In the genomic region with DNA sequence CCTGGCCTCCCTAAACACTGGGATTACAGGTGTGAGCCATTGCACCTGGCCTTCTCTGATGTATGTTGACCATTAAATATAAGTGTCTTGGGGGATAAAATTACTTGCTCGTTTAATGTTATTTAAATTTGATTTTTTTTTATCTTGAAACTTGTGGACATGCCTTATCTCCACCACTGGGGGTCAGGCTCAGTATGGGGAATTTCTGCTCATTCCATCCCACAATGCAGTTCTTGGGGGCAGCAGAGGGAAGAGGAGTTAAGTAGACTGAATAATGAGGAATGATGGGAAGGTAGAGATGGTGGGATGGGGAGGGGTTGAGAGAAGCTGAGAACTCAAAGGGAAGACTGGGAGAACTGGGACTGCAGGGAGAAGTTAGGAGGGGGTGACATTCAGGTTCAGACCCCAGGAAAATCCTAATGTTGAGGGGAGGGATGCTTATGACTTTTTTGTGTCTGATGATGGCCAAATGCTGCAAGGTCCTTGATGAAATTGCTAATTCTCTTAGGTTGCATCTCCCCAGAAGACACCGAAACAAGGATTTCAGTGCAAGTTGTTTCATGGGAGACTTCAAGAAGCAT, we compare ENCODE assay signal across 9 cellular contexts.
DNase-seq lines count a peak whose midpoint lies in the region; ATAC-seq, FAIRE-seq and TF ChIP-seq lines count a peak whose summit lies in the region.
"Had no signal": no experiment of that assay in that cellular context is flagged by ENCODE, and none has a peak within 500 bp of the region (broad histone marks: within the 10 kb centered on the region; RNA-seq: fewer than 3 reads in every experiment).

No MANE protein-coding gene starts in this region.

- POLR2A ChIA-PET in A549 (lab: Yijun Ruan, JAX) = no interaction called here

- H3K27ac ChIP-seq in A549 = no peak overlapping the region
- no peak overlapping the region for H3K27ac ChIP-seq in GM23248
- no peak overlapping the region for H3K27ac ChIP-seq in Peyer's patch
- no peak overlapping the region for H3K27ac ChIP-seq in stomach
- H3K27ac ChIP-seq: vagina had no signal

- H3K4me1 ChIP-seq in A549 (no peaks in the 10 kb centered on the region), GM23248 (ENCODE audit: insufficient read depth) (no peaks in the 10 kb centered on the region), Peyer's patch (peaks cover 0 to 7% (median 0%) of the 10 kb centered on the region in 4 donors), stomach (peaks cover 0 to 12% (median 3%) of the 10 kb centered on the region in 4 donors)
- H3K4me1 ChIP-seq: vagina had no signal

- H3K4me2 ChIP-seq in A549 (no peak overlapping the region), GM23248 (ENCODE audit: unreplicated experiment) (no peak overlapping the region)

- no peaks in the 10 kb centered on the region for H3K79me2 ChIP-seq in GM23248 (ENCODE audit: insufficient read depth)

- no peak overlapping the region for H3K9ac ChIP-seq in GM23248

- no peak for TF ChIP-seq EP300 in A549 (IDR thresholded peaks at IDR 0.05)
- no peak for TF ChIP-seq EP300 in stomach (IDR thresholded peaks at IDR 0.05)

- no peak overlapping the region for H3K27ac Mint-ChIP-seq in stimulated activated naive CD8-positive, alpha-beta T cell treated with anti-CD3 and anti-CD28 coated beads, Interleukin-15, amount 100 ng/mL, for 72 hours

- H3K9me3 ChIP-seq in A549 (peaks cover 7% of the 10 kb centered on the region; the same call in 2 of the 3 replicates), GM23248 (ENCODE audit: low read depth) (peaks cover 3% of the 10 kb centered on the region), Peyer's patch (no peaks in the 10 kb centered on the region), stomach (peaks cover 0 to 25% (median 11%) of the 10 kb centered on the region in 4 donors)

- in situ Hi-C loops in GM23248 (cut with MboI) = loop anchor here (10.0 kb wide), 1 partner anchor 650 kb away; no protein-coding TSS in a partner anchor

- H3K36me3 ChIP-seq in GM23248 (ENCODE audit: low read depth) (no peaks in the 10 kb centered on the region), Peyer's patch (no peaks in the 10 kb centered on the region), stomach (no peaks in the 10 kb centered on the region)
- H3K36me3 ChIP-seq: vagina had no signal

- DNase-seq in A549 (ENCODE audit: low read depth in 1 of 2, low spot score in 1 of 2) = peak; percentile 14 to 61
- DNase-seq in GM23248 = peak; percentile 70
- DNase-seq in Peyer's patch = no peak
- peak; percentile 80 for DNase-seq in fibroblast of the aortic adventitia (ENCODE audit: low read depth)
- no peak for DNase-seq in stomach
- DNase-seq in activated gamma-delta T cell treated with Interleukin-2 at 50 U/mL for 16 hours = no peak
- no peak for DNase-seq in stimulated activated naive CD8-positive, alpha-beta T cell treated with anti-CD3 and anti-CD28 coated beads, Interleukin-15, amount 100 ng/mL, for 72 hours
- DNase-seq in NCI-H446 treated with DMSO at 0.1 percent for 48 hours (lab: John Stamatoyannopoulos, UW) = no peak

- no peaks in the 10 kb centered on the region for H4K20me1 ChIP-seq in GM23248 (ENCODE audit: insufficient read depth)

- H2AFZ ChIP-seq in GM23248 = no peak overlapping the region

- H3K4me3 ChIP-seq in A549 = no peak overlapping the region
- H3K4me3 ChIP-seq in GM23248 = no peak overlapping the region
- no peak overlapping the region for H3K4me3 ChIP-seq in Peyer's patch
- H3K4me3 ChIP-seq in fibroblast of the aortic adventitia (ENCODE audit: low read depth, low read length) = no peak overlapping the region
- H3K4me3 ChIP-seq in stomach = no peak overlapping the region
- H3K4me3 ChIP-seq: vagina had no signal

- ATAC-seq in A549 = peak; percentile 34 to 68; a peak in 2 of 6 replicates
- ATAC-seq in stimulated activated naive CD8-positive, alpha-beta T cell treated with anti-CD3 and anti-CD28 coated beads, Interleukin-15, amount 100 ng/mL, for 72 hours = no peak

- WGBS in A549 (ENCODE audit: missing lambda C conversion rate) = 46% methylated on average over 2 of the region's 2 CpGs
- WGBS in GM23248 (ENCODE audit: low coverage in 1 of 2, low lambda C conversion rate in 2 of 2, missing lambda C conversion rate in 2 of 2), 2 experiments = 50% methylated on average over 2 of the region's 2 CpGs
- WGBS in stomach, 5 donors = 48 to 53% (median 50%) methylated on average over 2 of the region's 2 CpGs

- H3K27me3 ChIP-seq in GM23248 (replicated peaks; ENCODE audit: insufficient read depth) = peaks cover 25% of the 10 kb centered on the region
- no peaks in the 10 kb centered on the region for H3K27me3 ChIP-seq in Peyer's patch
- H3K27me3 ChIP-seq in stomach = no peaks in the 10 kb centered on the region
- H3K27me3 ChIP-seq: vagina had no signal

- H3K4me1 Mint-ChIP-seq in stimulated activated naive CD8-positive, alpha-beta T cell treated with anti-CD3 and anti-CD28 coated beads, Interleukin-15, amount 100 ng/mL, for 72 hours = peaks cover 6% of the 10 kb centered on the region

- H3K9me2 ChIP-seq in GM23248 (ENCODE audit: insufficient read depth) = no peaks in the 10 kb centered on the region

- CTCF ChIA-PET in A549 (lab: Yijun Ruan, JAX) = interaction anchor here (1.0 kb wide), 1 partner anchor 9 kb away, joined by 3 read pairs; no protein-coding TSS in a partner anchor

- FAIRE-seq in A549 (lab: Jason Lieb, UNC) = no peak

- peak; percentile 75 to 83 for TF ChIP-seq RAD21 in A549 (conservative IDR thresholded peaks at IDR 0.05 in 1 of 2, IDR thresholded peaks at IDR 0.05 in 1 of 2)

- TF ChIP-seq POLR2A in A549 (IDR thresholded peaks at IDR 0.05; ENCODE audit: low read length) (no peak), Peyer's patch (IDR thresholded peaks at IDR 0.05) (no peak), stomach (IDR thresholded peaks at IDR 0.05) (no peak)

- H3F3A ChIP-seq in GM23248 (ENCODE audit: insufficient read depth) = no peaks in the 10 kb centered on the region

- no peak overlapping the region for H3K4me3 Mint-ChIP-seq in stimulated activated naive CD8-positive, alpha-beta T cell treated with anti-CD3 and anti-CD28 coated beads, Interleukin-15, amount 100 ng/mL, for 72 hours

- TF ChIP-seq CTCF in A549 (IDR thresholded peaks at IDR 0.05) = peak; percentile 52
- TF ChIP-seq CTCF in Peyer's patch (IDR thresholded peaks at IDR 0.05) = peak in 4 of 6 experiments; percentile 21 to 64 (median 54)
- TF ChIP-seq CTCF in fibroblast of the aortic adventitia (IDR thresholded peaks at IDR 0.05; ENCODE audit: insufficient read depth, low read length) = peak; percentile 73
- peak in 5 of 7 experiments; percentile 21 to 68 (median 48) for TF ChIP-seq CTCF in stomach (IDR thresholded peaks at IDR 0.05)

- intact Hi-C loops in stomach (cut with DNase I; ENCODE audit: low total_unique reads) = no loop called here

- H3K27me3 Mint-ChIP-seq in stimulated activated naive CD8-positive, alpha-beta T cell treated with anti-CD3 and anti-CD28 coated beads, Interleukin-15, amount 100 ng/mL, for 72 hours = peaks cover 12% of the 10 kb centered on the region

- peaks cover 0 to 8% of the 10 kb centered on the region in 2 donors for H3K9me3 Mint-ChIP-seq in stimulated activated naive CD8-positive, alpha-beta T cell treated with anti-CD3 and anti-CD28 coated beads, Interleukin-15, amount 100 ng/mL, for 72 hours

TF ChIP-seq in A549, 52 proteins besides CTCF, POLR2A, EP300 and RAD21:
- TF ChIP-seq SMC3 (IDR thresholded peaks at IDR 0.05) = peak; percentile 51
- TF ChIP-seq, protein P1, sequence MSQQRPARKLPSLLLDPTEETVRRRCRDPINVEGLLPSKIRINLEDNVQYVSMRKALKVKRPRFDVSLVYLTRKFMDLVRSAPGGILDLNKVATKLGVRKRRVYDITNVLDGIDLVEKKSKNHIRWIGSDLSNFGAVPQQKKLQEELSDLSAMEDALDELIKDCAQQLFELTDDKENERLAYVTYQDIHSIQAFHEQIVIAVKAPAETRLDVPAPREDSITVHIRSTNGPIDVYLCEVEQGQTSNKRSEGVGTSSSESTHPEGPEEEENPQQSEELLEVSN (IDR thresholded peaks at IDR 0.05; ENCODE audit: borderline replicate concordance, low read depth) = no peak
- no peak for TF ChIP-seq CHD2 (IDR thresholded peaks at IDR 0.05; ENCODE audit: low read length, partially characterized antibody)
- no peak for TF ChIP-seq TP53 (CRISPR knock-in tag; IDR thresholded peaks at IDR 0.05)
- no peak for TF ChIP-seq NR3C1 (IDR thresholded peaks at IDR 0.05)
- no peak for TF ChIP-seq JUNB (IDR thresholded peaks at IDR 0.05)
- TF ChIP-seq, protein P2, sequence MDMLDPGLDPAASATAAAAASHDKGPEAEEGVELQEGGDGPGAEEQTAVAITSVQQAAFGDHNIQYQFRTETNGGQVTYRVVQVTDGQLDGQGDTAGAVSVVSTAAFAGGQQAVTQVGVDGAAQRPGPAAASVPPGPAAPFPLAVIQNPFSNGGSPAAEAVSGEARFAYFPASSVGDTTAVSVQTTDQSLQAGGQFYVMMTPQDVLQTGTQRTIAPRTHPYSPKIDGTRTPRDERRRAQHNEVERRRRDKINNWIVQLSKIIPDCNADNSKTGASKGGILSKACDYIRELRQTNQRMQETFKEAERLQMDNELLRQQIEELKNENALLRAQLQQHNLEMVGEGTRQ (IDR thresholded peaks at IDR 0.05) = no peak

Comparison
In these comparisons a context has a peak if more than half of its experiments do, and no peak if none do; other contexts are left out.
1. DNase-seq: peak in A549 (2 of 2), GM23248 (single experiment) and fibroblast of the aortic adventitia (single experiment); none in Peyer's patch (0 of 3), stomach (single experiment), activated gamma-delta T cell treated with Interleukin-2 at 50 U/mL for 16 hours (single experiment), stimulated activated naive CD8-positive, alpha-beta T cell treated with anti-CD3 and anti-CD28 coated beads, Interleukin-15, amount 100 ng/mL, for 72 hours (0 of 2) and NCI-H446 treated with DMSO at 0.1 percent for 48 hours (single experiment).
2. Peak in every context shown above with its lines, with median percentiles within 50 percentile points of each other: CTCF ChIP-seq.